ENCODE assay signal across 8 cellular contexts in genomic region chr2:200454839-200455801, GRCh38. TPM values are rescaled to one million over a fixed set of nuclear protein-coding genes. Genes with fewer than 3 reads are reported as not detected.
DNase-seq lines count a peak whose midpoint lies in the region; ATAC-seq, FAIRE-seq and TF ChIP-seq lines count a peak whose summit lies in the region.

No MANE protein-coding gene starts in this region.

- DNase-seq in HFF-Myc (ENCODE audit: extremely low read depth, low read depth), result peak; percentile 14
- no peak for DNase-seq in keratinocyte (ENCODE audit: low read depth, low spot score)
- no peak for DNase-seq in C1 segment of cervical spinal cord (lab: John Stamatoyannopoulos, UW)
- DNase-seq in cerebellum (ENCODE audit: low spot score), result no peak
- DNase-seq in SJCRH30, result no peak
- DNase-seq in type B pancreatic cell (ENCODE audit: extremely low spot score, unreplicated experiment), result no peak

- peak; percentile 32 for FAIRE-seq in keratinocyte (lab: Jason Lieb, UNC)

- H3K9ac ChIP-seq in OCI-LY3 (ENCODE audit: low read length), result no peak overlapping the region
- no peak overlapping the region for H3K9ac ChIP-seq in keratinocyte (ENCODE audit: control insufficient read depth, extremely low read depth, insufficient read depth, low read length)

- H3K27ac Mint-ChIP-seq in type B pancreatic cell, result no peak overlapping the region

- H3K27me3 ChIP-seq in OCI-LY3 (ENCODE audit: low read depth, low read length), result peaks cover 27% of the 10 kb centered on the region
- no peaks in the 10 kb centered on the region for H3K27me3 ChIP-seq in keratinocyte (ENCODE audit: control insufficient read depth, extremely low read depth, insufficient read depth, low read length)
- H3K27me3 ChIP-seq in SJCRH30, result no peaks in the 10 kb centered on the region

- H3K9me1 ChIP-seq in keratinocyte (ENCODE audit: control insufficient read depth, extremely low read depth, insufficient read depth, low read length), result no peaks in the 10 kb centered on the region

- H3K79me2 ChIP-seq in OCI-LY3 (ENCODE audit: low read length) (no peaks in the 10 kb centered on the region), keratinocyte (ENCODE audit: control insufficient read depth, insufficient read depth, low read length) (no peaks in the 10 kb centered on the region)

- H3K4me3 Mint-ChIP-seq in type B pancreatic cell, result no peak overlapping the region

- H3K4me3 ChIP-seq in HFF-Myc (replicated peaks; ENCODE audit: low read depth, low read length), result no peak overlapping the region
- peak overlapping the region; percentile 35 for H3K4me3 ChIP-seq in OCI-LY3 (ENCODE audit: low read length)
- no peak overlapping the region for H3K4me3 ChIP-seq in keratinocyte (ENCODE audit: control insufficient read depth in 2 of 3, extremely low read depth in 1 of 3, insufficient read depth in 2 of 3, low read depth in 1 of 3, low read length in 3 of 3)
- no peak overlapping the region for H3K4me3 ChIP-seq in SJCRH30

- H3K36me3 Mint-ChIP-seq in type B pancreatic cell, result peaks cover 21% of the 10 kb centered on the region

- H3K9me3 Mint-ChIP-seq in type B pancreatic cell, result no peaks in the 10 kb centered on the region

- TF ChIP-seq CTCF in HFF-Myc (IDR thresholded peaks at IDR 0.05; ENCODE audit: low read depth, low read length, missing control alignments) (no peak), OCI-LY3 (IDR thresholded peaks at IDR 0.05; ENCODE audit: low read depth, low read length) (no peak), keratinocyte (optimal IDR thresholded peaks at IDR 0.05 in 1 of 3, IDR thresholded peaks at IDR 0.05 in 1 of 3, conservative IDR thresholded peaks at IDR 0.05 in 1 of 3; ENCODE audit: extremely low read depth in 1 of 3, insufficient read depth in 2 of 3, low read length in 3 of 3) (no peak), type B pancreatic cell (conservative IDR thresholded peaks at IDR 0.05) (no peak)

- H3K27ac ChIP-seq in OCI-LY3 (ENCODE audit: low read length), result no peak overlapping the region
- no peak overlapping the region for H3K27ac ChIP-seq in keratinocyte (ENCODE audit: control insufficient read depth, insufficient read depth, low read length)
- H3K27ac ChIP-seq in SJCRH30, result no peak overlapping the region

- dilution Hi-C loops in keratinocyte (cut with MboI; ENCODE audit: extremely low pct_ligation_motif_present, low sequenced_read_pairs), result no loop called here

- H3K9me3 ChIP-seq in OCI-LY3 (ENCODE audit: insufficient read depth, low read length) (no peaks in the 10 kb centered on the region), keratinocyte (ENCODE audit: control insufficient read depth, low read depth, low read length) (no peaks in the 10 kb centered on the region), SJCRH30 (replicated peaks) (no peaks in the 10 kb centered on the region)

- H4K20me1 ChIP-seq in OCI-LY3 (ENCODE audit: insufficient read depth, low read length) (peaks cover 8% of the 10 kb centered on the region; the same call in 1 of the 2 replicates), keratinocyte (ENCODE audit: control insufficient read depth, extremely low read depth, insufficient read depth, low read length) (no peaks in the 10 kb centered on the region)

- H2AFZ ChIP-seq in OCI-LY3 (ENCODE audit: low read depth, low read length), result no peak overlapping the region
- H2AFZ ChIP-seq in keratinocyte (ENCODE audit: control insufficient read depth, low read length), result no peak overlapping the region

- H3K4me1 Mint-ChIP-seq in type B pancreatic cell (ENCODE audit: unreplicated experiment), result peaks cover 5% of the 10 kb centered on the region

- H3K27me3 Mint-ChIP-seq in type B pancreatic cell, result no peaks in the 10 kb centered on the region

- peak; percentile 83 for ATAC-seq in GM18861 (IDR thresholded peaks at IDR 0.05; ENCODE audit: unreplicated experiment)

- peak overlapping the region; percentile 66 for H3K4me2 ChIP-seq in OCI-LY3 (ENCODE audit: low read length)
- no peak overlapping the region for H3K4me2 ChIP-seq in keratinocyte (ENCODE audit: control insufficient read depth, extremely low read depth, insufficient read depth, low read depth, low read length)

- H3K4me1 ChIP-seq in OCI-LY3 (ENCODE audit: low read length) (peaks cover 52% of the 10 kb centered on the region), keratinocyte (ENCODE audit: control insufficient read depth, extremely low read depth, insufficient read depth, low read length) (peaks cover 3% of the 10 kb centered on the region), SJCRH30 (no peaks in the 10 kb centered on the region)

- no peaks in the 10 kb centered on the region for H3K36me3 ChIP-seq in OCI-LY3 (replicated peaks; ENCODE audit: low read depth, low read length)
- H3K36me3 ChIP-seq in keratinocyte (ENCODE audit: control insufficient read depth in 2 of 2, extremely low read depth in 1 of 2, insufficient read depth in 2 of 2, low read length in 2 of 2), result peaks cover 6 to 8% of the 10 kb centered on the region in 2 experiments
- peaks cover 97% of the 10 kb centered on the region for H3K36me3 ChIP-seq in SJCRH30

RNA-seq across cellular contexts. Expression of gene KCTD18, which starts 54.7 kb away (rescaled TPM):
- 7.4 to 11.0 TPM (median 10.9 TPM) in 3 replicates for polyA plus RNA-seq in keratinocyte
- 9.6 TPM for polyA plus RNA-seq in keratinocyte (2011; ENCODE audit: low read depth)
- 12.1 and 13.2 TPM in 2 replicates for polyA plus RNA-seq in keratinocyte (2011; cell fraction: cytosol; rRNA removed)
- polyA plus RNA-seq in keratinocyte (2011; cell fraction: nucleus; rRNA removed), result 9.7 and 11.2 TPM in 2 replicates
- polyA plus RNA-seq in keratinocyte (2012; ENCODE audit: low replicate concordance), result 9.0 and 11.3 TPM in 2 replicates
- polyA minus RNA-seq in keratinocyte, result 5.6 to 8.8 TPM (median 6.1 TPM) in 3 replicates
- 6.5 TPM for polyA minus RNA-seq in keratinocyte (2011; cell fraction: cytosol; rRNA and poly(A)+ RNA removed)
- 3.4 and 8.7 TPM in 2 replicates for polyA minus RNA-seq in keratinocyte (2011; cell fraction: nucleus; rRNA and poly(A)+ RNA removed)
- total RNA-seq in cerebellum (8.3 TPM), type B pancreatic cell (ENCODE audit: low replicate concordance) (10.2 and 10.9 TPM in 2 replicates)
- 8.2 and 9.0 TPM in 2 replicates for total RNA-seq in SJCRH30 (2014; rRNA removed; shearing (Covaris generic))
